1 cellular context compared by ENCODE assay signal in the genomic region with DNA sequence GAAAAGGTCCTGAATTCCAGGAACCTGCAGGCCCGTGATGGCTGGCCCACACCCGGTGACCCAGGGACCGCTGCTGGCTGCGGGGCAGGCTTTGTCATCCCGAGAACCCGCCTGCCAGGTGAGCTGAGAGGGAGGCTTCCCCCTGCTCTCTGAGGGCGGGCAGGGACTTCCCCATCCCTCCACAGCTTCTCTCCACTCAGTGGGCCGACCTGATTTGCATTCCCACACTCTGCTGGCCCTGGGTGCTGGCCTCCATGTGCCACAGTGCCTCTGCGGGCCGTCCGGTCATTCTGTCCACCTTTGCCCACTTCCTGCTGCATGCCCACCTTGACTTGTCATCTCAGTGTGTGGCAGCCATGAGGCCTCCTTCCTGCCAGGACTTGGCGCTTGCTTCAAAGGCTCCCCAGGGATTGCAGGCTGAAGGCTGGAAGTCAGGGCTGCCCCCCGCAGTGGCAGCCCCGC.
A peak's percentile ranks its signal among the peaks of the same experiment; 100 is the strongest.
TF ChIP-seq lines count a peak whose summit lies in the region.

No MANE protein-coding gene starts in this region.

TF ChIP-seq in GM12878, 131 proteins besides CTCF, POLR2A, EP300 and RAD21 (continued from another document and continues in another):
- peak; percentile 61 to 78 for TF ChIP-seq BHLHE40 (IDR thresholded peaks at IDR 0.05; ENCODE audit: borderline replicate concordance in 1 of 2, low read depth in 2 of 2, low read length in 1 of 2)
- TF ChIP-seq BCL3 (IDR thresholded peaks at IDR 0.05; ENCODE audit: borderline replicate concordance, insufficient read depth, low read depth, low read length, poor library complexity, severe bottlenecking), result peak; percentile 70
- TF ChIP-seq, protein P1, sequence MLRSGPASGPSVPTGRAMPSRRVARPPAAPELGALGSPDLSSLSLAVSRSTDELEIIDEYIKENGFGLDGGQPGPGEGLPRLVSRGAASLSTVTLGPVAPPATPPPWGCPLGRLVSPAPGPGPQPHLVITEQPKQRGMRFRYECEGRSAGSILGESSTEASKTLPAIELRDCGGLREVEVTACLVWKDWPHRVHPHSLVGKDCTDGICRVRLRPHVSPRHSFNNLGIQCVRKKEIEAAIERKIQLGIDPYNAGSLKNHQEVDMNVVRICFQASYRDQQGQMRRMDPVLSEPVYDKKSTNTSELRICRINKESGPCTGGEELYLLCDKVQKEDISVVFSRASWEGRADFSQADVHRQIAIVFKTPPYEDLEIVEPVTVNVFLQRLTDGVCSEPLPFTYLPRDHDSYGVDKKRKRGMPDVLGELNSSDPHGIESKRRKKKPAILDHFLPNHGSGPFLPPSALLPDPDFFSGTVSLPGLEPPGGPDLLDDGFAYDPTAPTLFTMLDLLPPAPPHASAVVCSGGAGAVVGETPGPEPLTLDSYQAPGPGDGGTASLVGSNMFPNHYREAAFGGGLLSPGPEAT (IDR thresholded peaks at IDR 0.05; ENCODE audit: low read depth), result peak; percentile 74
- TF ChIP-seq SPI1 (IDR thresholded peaks at IDR 0.05; ENCODE audit: borderline replicate concordance, insufficient read depth, low read depth, low read length), result peak; percentile 43
- TF ChIP-seq NFYA (IDR thresholded peaks at IDR 0.05; ENCODE audit: borderline replicate concordance, low read depth, low read length), result no peak
- TF ChIP-seq SIN3A (IDR thresholded peaks at IDR 0.05; ENCODE audit: low read depth, low read length), result no peak
- TF ChIP-seq RELA (IDR thresholded peaks at IDR 0.05; ENCODE audit: borderline replicate concordance, partially characterized antibody), result peak; percentile 63
- TF ChIP-seq, protein P2, sequence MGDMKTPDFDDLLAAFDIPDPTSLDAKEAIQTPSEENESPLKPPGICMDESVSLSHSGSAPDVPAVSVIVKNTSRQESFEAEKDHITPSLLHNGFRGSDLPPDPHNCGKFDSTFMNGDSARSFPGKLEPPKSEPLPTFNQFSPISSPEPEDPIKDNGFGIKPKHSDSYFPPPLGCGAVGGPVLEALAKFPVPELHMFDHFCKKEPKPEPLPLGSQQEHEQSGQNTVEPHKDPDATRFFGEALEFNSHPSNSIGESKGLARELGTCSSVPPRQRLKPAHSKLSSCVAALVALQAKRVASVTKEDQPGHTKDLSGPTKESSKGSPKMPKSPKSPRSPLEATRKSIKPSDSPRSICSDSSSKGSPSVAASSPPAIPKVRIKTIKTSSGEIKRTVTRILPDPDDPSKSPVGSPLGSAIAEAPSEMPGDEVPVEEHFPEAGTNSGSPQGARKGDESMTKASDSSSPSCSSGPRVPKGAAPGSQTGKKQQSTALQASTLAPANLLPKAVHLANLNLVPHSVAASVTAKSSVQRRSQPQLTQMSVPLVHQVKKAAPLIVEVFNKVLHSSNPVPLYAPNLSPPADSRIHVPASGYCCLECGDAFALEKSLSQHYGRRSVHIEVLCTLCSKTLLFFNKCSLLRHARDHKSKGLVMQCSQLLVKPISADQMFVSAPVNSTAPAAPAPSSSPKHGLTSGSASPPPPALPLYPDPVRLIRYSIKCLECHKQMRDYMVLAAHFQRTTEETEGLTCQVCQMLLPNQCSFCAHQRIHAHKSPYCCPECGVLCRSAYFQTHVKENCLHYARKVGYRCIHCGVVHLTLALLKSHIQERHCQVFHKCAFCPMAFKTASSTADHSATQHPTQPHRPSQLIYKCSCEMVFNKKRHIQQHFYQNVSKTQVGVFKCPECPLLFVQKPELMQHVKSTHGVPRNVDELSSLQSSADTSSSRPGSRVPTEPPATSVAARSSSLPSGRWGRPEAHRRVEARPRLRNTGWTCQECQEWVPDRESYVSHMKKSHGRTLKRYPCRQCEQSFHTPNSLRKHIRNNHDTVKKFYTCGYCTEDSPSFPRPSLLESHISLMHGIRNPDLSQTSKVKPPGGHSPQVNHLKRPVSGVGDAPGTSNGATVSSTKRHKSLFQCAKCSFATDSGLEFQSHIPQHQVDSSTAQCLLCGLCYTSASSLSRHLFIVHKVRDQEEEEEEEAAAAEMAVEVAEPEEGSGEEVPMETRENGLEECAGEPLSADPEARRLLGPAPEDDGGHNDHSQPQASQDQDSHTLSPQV (IDR thresholded peaks at IDR 0.05), result no peak
- no peak for TF ChIP-seq BCL11A (IDR thresholded peaks at IDR 0.05; ENCODE audit: low read depth, low read length)
- TF ChIP-seq EED (IDR thresholded peaks at IDR 0.05; ENCODE audit: low read depth), result peak; percentile 80
- TF ChIP-seq, protein P3, sequence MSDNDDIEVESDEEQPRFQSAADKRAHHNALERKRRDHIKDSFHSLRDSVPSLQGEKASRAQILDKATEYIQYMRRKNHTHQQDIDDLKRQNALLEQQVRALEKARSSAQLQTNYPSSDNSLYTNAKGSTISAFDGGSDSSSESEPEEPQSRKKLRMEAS (IDR thresholded peaks at IDR 0.05; ENCODE audit: low read depth, low read length), result peak; percentile 35; the same call in 1 of the 2 replicates
- TF ChIP-seq MXI1 (IDR thresholded peaks at IDR 0.05; ENCODE audit: low read depth, low read length), result peak; percentile 75
- no peak for TF ChIP-seq CHD2 (IDR thresholded peaks at IDR 0.05; ENCODE audit: borderline replicate concordance, low read depth, low read length)
- no peak for TF ChIP-seq ZNF274 (IDR thresholded peaks at IDR 0.05; ENCODE audit: insufficient read depth, insufficient read length)
- TF ChIP-seq JUNB (IDR thresholded peaks at IDR 0.05), result peak; percentile 49; the same call in 1 of the 2 replicates
- no peak for TF ChIP-seq WRNIP1 (IDR thresholded peaks at IDR 0.05; ENCODE audit: borderline replicate concordance, low read depth, low read length)
- peak; percentile 87 for TF ChIP-seq IKZF1 (conservative IDR thresholded peaks at IDR 0.05)
- TF ChIP-seq E2F8 (IDR thresholded peaks at IDR 0.05; ENCODE audit: low read depth, partially characterized antibody), result no peak
- peak in 1 of 2 experiments; percentile 42; a peak in 1 of 3 replicates for TF ChIP-seq EGR1 (IDR thresholded peaks at IDR 0.05; ENCODE audit: borderline replicate concordance in 1 of 2, low read depth in 2 of 2, low read length in 2 of 2)
- TF ChIP-seq CHD4 (IDR thresholded peaks at IDR 0.05), result no peak
- TF ChIP-seq HDGF (IDR thresholded peaks at IDR 0.05), result peak; percentile 91; the same call in 1 of the 2 replicates
- TF ChIP-seq NBN (IDR thresholded peaks at IDR 0.05), result peak; percentile 56; the same call in 1 of the 2 replicates
- TF ChIP-seq, protein P4, sequence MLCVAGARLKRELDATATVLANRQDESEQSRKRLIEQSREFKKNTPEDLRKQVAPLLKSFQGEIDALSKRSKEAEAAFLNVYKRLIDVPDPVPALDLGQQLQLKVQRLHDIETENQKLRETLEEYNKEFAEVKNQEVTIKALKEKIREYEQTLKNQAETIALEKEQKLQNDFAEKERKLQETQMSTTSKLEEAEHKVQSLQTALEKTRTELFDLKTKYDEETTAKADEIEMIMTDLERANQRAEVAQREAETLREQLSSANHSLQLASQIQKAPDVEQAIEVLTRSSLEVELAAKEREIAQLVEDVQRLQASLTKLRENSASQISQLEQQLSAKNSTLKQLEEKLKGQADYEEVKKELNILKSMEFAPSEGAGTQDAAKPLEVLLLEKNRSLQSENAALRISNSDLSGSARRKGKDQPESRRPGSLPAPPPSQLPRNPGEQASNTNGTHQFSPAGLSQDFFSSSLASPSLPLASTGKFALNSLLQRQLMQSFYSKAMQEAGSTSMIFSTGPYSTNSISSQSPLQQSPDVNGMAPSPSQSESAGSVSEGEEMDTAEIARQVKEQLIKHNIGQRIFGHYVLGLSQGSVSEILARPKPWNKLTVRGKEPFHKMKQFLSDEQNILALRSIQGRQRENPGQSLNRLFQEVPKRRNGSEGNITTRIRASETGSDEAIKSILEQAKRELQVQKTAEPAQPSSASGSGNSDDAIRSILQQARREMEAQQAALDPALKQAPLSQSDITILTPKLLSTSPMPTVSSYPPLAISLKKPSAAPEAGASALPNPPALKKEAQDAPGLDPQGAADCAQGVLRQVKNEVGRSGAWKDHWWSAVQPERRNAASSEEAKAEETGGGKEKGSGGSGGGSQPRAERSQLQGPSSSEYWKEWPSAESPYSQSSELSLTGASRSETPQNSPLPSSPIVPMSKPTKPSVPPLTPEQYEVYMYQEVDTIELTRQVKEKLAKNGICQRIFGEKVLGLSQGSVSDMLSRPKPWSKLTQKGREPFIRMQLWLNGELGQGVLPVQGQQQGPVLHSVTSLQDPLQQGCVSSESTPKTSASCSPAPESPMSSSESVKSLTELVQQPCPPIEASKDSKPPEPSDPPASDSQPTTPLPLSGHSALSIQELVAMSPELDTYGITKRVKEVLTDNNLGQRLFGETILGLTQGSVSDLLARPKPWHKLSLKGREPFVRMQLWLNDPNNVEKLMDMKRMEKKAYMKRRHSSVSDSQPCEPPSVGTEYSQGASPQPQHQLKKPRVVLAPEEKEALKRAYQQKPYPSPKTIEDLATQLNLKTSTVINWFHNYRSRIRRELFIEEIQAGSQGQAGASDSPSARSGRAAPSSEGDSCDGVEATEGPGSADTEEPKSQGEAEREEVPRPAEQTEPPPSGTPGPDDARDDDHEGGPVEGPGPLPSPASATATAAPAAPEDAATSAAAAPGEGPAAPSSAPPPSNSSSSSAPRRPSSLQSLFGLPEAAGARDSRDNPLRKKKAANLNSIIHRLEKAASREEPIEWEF (IDR thresholded peaks at IDR 0.05; ENCODE audit: insufficient replicate concordance, low read depth, low read length), result no peak
- TF ChIP-seq JUND (IDR thresholded peaks at IDR 0.05; ENCODE audit: low read depth, low read length), result peak; percentile 33; the same call in 1 of the 2 replicates
- TF ChIP-seq, protein P5, sequence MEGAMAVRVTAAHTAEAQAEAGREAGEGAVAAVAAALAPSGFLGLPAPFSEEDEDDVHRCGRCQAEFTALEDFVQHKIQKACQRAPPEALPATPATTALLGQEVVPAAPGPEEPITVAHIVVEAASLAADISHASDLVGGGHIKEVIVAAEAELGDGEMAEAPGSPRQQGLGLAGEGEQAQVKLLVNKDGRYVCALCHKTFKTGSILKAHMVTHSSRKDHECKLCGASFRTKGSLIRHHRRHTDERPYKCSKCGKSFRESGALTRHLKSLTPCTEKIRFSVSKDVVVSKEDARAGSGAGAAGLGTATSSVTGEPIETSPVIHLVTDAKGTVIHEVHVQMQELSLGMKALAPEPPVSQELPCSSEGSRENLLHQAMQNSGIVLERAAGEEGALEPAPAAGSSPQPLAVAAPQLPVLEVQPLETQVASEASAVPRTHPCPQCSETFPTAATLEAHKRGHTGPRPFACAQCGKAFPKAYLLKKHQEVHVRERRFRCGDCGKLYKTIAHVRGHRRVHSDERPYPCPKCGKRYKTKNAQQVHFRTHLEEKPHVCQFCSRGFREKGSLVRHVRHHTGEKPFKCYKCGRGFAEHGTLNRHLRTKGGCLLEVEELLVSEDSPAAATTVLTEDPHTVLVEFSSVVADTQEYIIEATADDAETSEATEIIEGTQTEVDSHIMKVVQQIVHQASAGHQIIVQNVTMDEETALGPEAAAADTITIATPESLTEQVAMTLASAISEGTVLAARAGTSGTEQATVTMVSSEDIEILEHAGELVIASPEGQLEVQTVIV (IDR thresholded peaks at IDR 0.05; ENCODE audit: borderline replicate concordance, partially characterized antibody), result no peak
- TF ChIP-seq TARDBP (IDR thresholded peaks at IDR 0.05; ENCODE audit: borderline replicate concordance), result no peak
- TF ChIP-seq ZZZ3 (IDR thresholded peaks at IDR 0.05; ENCODE audit: control insufficient read depth, insufficient read length, low read depth), result no peak
- TF ChIP-seq, protein P6, sequence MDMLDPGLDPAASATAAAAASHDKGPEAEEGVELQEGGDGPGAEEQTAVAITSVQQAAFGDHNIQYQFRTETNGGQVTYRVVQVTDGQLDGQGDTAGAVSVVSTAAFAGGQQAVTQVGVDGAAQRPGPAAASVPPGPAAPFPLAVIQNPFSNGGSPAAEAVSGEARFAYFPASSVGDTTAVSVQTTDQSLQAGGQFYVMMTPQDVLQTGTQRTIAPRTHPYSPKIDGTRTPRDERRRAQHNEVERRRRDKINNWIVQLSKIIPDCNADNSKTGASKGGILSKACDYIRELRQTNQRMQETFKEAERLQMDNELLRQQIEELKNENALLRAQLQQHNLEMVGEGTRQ (IDR thresholded peaks at IDR 0.05; ENCODE audit: borderline replicate concordance, low read depth, low read length), result no peak
- peak; percentile 38; the same call in 1 of the 2 replicates for TF ChIP-seq IRF4 (IDR thresholded peaks at IDR 0.05; ENCODE audit: low read depth, low read length)
- TF ChIP-seq, protein P7, sequence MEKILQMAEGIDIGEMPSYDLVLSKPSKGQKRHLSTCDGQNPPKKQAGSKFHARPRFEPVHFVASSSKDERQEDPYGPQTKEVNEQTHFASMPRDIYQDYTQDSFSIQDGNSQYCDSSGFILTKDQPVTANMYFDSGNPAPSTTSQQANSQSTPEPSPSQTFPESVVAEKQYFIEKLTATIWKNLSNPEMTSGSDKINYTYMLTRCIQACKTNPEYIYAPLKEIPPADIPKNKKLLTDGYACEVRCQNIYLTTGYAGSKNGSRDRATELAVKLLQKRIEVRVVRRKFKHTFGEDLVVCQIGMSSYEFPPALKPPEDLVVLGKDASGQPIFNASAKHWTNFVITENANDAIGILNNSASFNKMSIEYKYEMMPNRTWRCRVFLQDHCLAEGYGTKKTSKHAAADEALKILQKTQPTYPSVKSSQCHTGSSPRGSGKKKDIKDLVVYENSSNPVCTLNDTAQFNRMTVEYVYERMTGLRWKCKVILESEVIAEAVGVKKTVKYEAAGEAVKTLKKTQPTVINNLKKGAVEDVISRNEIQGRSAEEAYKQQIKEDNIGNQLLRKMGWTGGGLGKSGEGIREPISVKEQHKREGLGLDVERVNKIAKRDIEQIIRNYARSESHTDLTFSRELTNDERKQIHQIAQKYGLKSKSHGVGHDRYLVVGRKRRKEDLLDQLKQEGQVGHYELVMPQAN (conservative IDR thresholded peaks at IDR 0.05), result no peak
- peak; percentile 61; the same call in 1 of the 2 replicates for TF ChIP-seq LARP7 (IDR thresholded peaks at IDR 0.05)
- TF ChIP-seq NR2F1 (conservative IDR thresholded peaks at IDR 0.05), result peak; percentile 69
- peak; percentile 83 for TF ChIP-seq MEF2B (IDR thresholded peaks at IDR 0.05; ENCODE audit: partially characterized antibody, poor library complexity, severe bottlenecking)
